Comparison of ENCODE assay signal across 7 cellular contexts in genomic region chr9:35096035-35096849, GRCh38. TPM values are rescaled to one million over a fixed set of nuclear protein-coding genes. Genes with fewer than 3 reads are reported as not detected.
DNase-seq lines count a peak whose midpoint lies in the region; ATAC-seq and TF ChIP-seq lines count a peak whose summit lies in the region.

TSS of gene PIGO (minus strand) at chr9:35096591. CDS start at chr9:35095565, 1,026 bp downstream.

- peaks cover 0 to 16% (median 13%) of the 10 kb centered on the region in 4 donors for H3K4me1 ChIP-seq in sigmoid colon

- 1% methylated on average over 53 of the region's 53 CpGs for WGBS in sigmoid colon, 2 donors

- H3K4me3 ChIP-seq in sigmoid colon = peak within 1 kb of the TSS; percentile 77 to 95 (median 80)

- H3K36me3 ChIP-seq in sigmoid colon = peaks cover 14 to 52% (median 31%) of the 10 kb centered on the region in 4 donors

- TF ChIP-seq EP300 in sigmoid colon (IDR thresholded peaks at IDR 0.05) = no peak

- TF ChIP-seq CTCF in sigmoid colon (IDR thresholded peaks at IDR 0.05) = peak; percentile 62 to 88 (median 66)

- H3K27me3 ChIP-seq in sigmoid colon = no peaks in the 10 kb centered on the region

- H3K9me3 ChIP-seq in sigmoid colon = no peaks in the 10 kb centered on the region

- H3K27ac ChIP-seq in sigmoid colon = peak within 1 kb of the TSS; percentile 91 to 96 (median 92)

- intact Hi-C loops in sigmoid colon (cut with DNase I) = loop anchor here (2.0 to 5.0 kb wide), 2 partner anchors 109 to 197 kb away; partner anchors contain the start of gene DNAJB5

- peak; percentile 83 for ATAC-seq in GM18505 (IDR thresholded peaks at IDR 0.05; ENCODE audit: unreplicated experiment)
- ATAC-seq in HG02938 (IDR thresholded peaks at IDR 0.05; ENCODE audit: unreplicated experiment) = peak; percentile 82

- TF ChIP-seq POLR2A in GM18505 (IDR thresholded peaks at IDR 0.05; ENCODE audit: borderline replicate concordance, extremely low read depth, insufficient read depth, insufficient read length) (peak; percentile 91), sigmoid colon (IDR thresholded peaks at IDR 0.05) (peak in 1 of 2 donors; percentile 34)

- peak; percentile 86 to 90 for DNase-seq in NCI-H1930 (lab: John Stamatoyannopoulos, UW)
- DNase-seq in T1000 (lab: John Stamatoyannopoulos, UW) = peak; percentile 69
- peak; percentile 94 for DNase-seq in astrocyte of the hippocampus (ENCODE audit: low read depth, low spot score)
- peak in 50 of 51 donors; percentile 37 to 92 (median 78) for DNase-seq in hypothalamus (lab: John Stamatoyannopoulos, UW)
- peak; percentile 94 for DNase-seq in sigmoid colon

RNA-seq across cellular contexts. Expression of gene PIGO, which starts in this region (rescaled TPM):
- total RNA-seq in sigmoid colon = 10 to 100 TPM in 1 of 4 donors, 1 to 10 TPM in 3; 5.9 to 13.6 (median 9.1) TPM
- 10 to 100 TPM in 2 of 3 donors, 1 to 10 TPM in 1; 3.0 to 23.5 (median 10.9) TPM for polyA plus RNA-seq in sigmoid colon

Comparison
In these comparisons a context has a peak if more than half of its experiments do, and no peak if none do; other contexts are left out.
1. Peak in every context shown above with its lines: DNase-seq, ATAC-seq, H3K4me3 ChIP-seq and H3K27ac ChIP-seq.